In the genomic region with DNA sequence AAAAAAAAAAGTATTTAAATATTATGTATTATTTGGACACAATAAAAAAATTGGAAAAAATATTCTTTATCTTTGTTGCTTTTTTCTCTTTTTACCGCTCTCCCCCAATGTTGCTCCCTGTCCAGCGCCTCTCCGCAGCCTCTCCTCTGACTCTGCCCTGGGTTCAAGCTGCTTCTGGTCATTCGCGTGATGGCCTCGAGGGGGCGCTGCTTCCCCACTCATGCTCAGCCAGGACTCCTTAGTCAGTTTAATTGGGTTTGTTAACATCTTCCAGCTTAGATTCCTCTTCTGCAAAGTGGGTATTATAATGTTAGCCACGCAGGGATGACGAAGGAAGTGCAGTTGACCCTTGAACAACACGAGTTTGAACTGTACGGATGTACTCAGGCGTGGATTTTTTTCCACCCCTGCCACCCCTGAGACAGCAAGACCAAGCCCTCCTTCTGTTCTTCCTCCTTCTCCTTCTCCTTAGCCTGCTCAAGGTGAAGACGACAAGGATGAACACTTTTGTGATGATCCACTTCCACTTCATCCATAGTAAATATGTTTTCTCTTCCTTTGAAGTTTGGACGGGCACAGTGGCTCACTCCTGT, we compare ENCODE assay signal across 8 cellular contexts. TPM values are rescaled to one million over a fixed set of nuclear protein-coding genes. Genes with fewer than 3 reads are reported as not detected.
DNase-seq lines count a peak whose midpoint lies in the region; ATAC-seq lines count a peak whose summit lies in the region.

No MANE protein-coding gene starts in this region.

- H3K27ac Mint-ChIP-seq in activated CD4-positive, alpha-beta T cell treated with anti-CD3 and anti-CD28 coated beads for 36 hours, result no peak overlapping the region
- H3K27ac Mint-ChIP-seq in memory B cell, result peak overlapping the region; percentile 11

- H3K9me3 Mint-ChIP-seq in activated CD4-positive, alpha-beta T cell treated with anti-CD3 and anti-CD28 coated beads for 36 hours (ENCODE audit: low read depth), result no peaks in the 10 kb centered on the region
- no peaks in the 10 kb centered on the region for H3K9me3 Mint-ChIP-seq in memory B cell

- H3K4me1 Mint-ChIP-seq in activated CD4-positive, alpha-beta T cell treated with anti-CD3 and anti-CD28 coated beads for 36 hours, result no peaks in the 10 kb centered on the region
- peaks cover 22% of the 10 kb centered on the region for H3K4me1 Mint-ChIP-seq in memory B cell

- CTCF ChIA-PET in activated CD4-positive, alpha-beta T cell treated with anti-CD3 and anti-CD28 coated beads for 36 hours (lab: Charles Lee), result interaction anchor here (0.7 to 1.3 kb wide), 4 partner anchors 11 to 321 kb away, joined by 3 to 6 read pairs (median 3); no protein-coding TSS in a partner anchor

- ATAC-seq in activated CD4-positive, alpha-beta T cell treated with anti-CD3 and anti-CD28 coated beads for 36 hours, result peak; percentile 47
- peak; percentile 11 for ATAC-seq in memory B cell (ENCODE audit: low read depth)
- no peak for ATAC-seq in stimulated activated naive CD8-positive, alpha-beta T cell treated with anti-CD3 and anti-CD28 coated beads, Interleukin-15, Interleukin-2, amounts not matched to agents 100 U/mL and 50 U/mL, for 24 hours
- ATAC-seq in GM18519 (IDR thresholded peaks at IDR 0.05; ENCODE audit: low FRiP score, unreplicated experiment), result no peak

- peak; percentile 29 for DNase-seq in activated gamma-delta T cell treated with Interleukin-2 at 50 U/mL for 16 hours
- DNase-seq in activated gamma-delta T cell (lab: John Stamatoyannopoulos, UW), result no peak
- DNase-seq in NCI-H2107 treated with DMSO at 0.1 percent for 48 hours (lab: John Stamatoyannopoulos, UW; ENCODE audit: unreplicated experiment), result peak; percentile 80
- DNase-seq in activated CD4-positive, alpha-beta T cell treated with anti-CD3 and anti-CD28 coated beads for 36 hours, result peak; percentile 75
- DNase-seq in ecto neural progenitor cell (ENCODE audit: low spot score), result peak; percentile 84
- DNase-seq in memory B cell (ENCODE audit: low spot score in 2 of 2), result peak; percentile 58 to 65
- DNase-seq in stimulated activated naive CD8-positive, alpha-beta T cell treated with anti-CD3 and anti-CD28 coated beads, Interleukin-15, Interleukin-2, amounts not matched to agents 100 U/mL and 50 U/mL, for 24 hours, result peak; percentile 60

- no peak overlapping the region for H3K4me3 Mint-ChIP-seq in activated CD4-positive, alpha-beta T cell treated with anti-CD3 and anti-CD28 coated beads for 36 hours
- peak overlapping the region; percentile 65 for H3K4me3 Mint-ChIP-seq in memory B cell

- POLR2A ChIA-PET in activated CD4-positive, alpha-beta T cell treated with anti-CD3 and anti-CD28 coated beads for 36 hours (lab: Charles Lee), result no interaction called here

- intact Hi-C loops in activated CD4-positive, alpha-beta T cell treated with anti-CD3 and anti-CD28 coated beads for 36 hours (cut with DNase I, micrococcal nuclease), result loop anchor here in 1 of 2 experiments (2.0 kb wide), 2 partner anchors 56 to 338 kb away; no protein-coding TSS in a partner anchor

- peaks cover 2% of the 10 kb centered on the region for H3K27me3 Mint-ChIP-seq in activated CD4-positive, alpha-beta T cell treated with anti-CD3 and anti-CD28 coated beads for 36 hours
- H3K27me3 Mint-ChIP-seq in memory B cell, result no peaks in the 10 kb centered on the region

- H3K36me3 Mint-ChIP-seq in activated CD4-positive, alpha-beta T cell treated with anti-CD3 and anti-CD28 coated beads for 36 hours (ENCODE audit: low read depth), result no peaks in the 10 kb centered on the region
- H3K36me3 Mint-ChIP-seq in memory B cell, result no peaks in the 10 kb centered on the region

RNA-seq across cellular contexts. Expression of gene NWD1, which starts 4.8 kb away (rescaled TPM):
- total RNA-seq in activated CD4-positive, alpha-beta T cell treated with anti-CD3 and anti-CD28 coated beads for 36 hours, result not detected

RNA-seq across cellular contexts. Expression of gene TMEM38A, which starts 53.9 kb away (rescaled TPM):
- total RNA-seq in activated CD4-positive, alpha-beta T cell treated with anti-CD3 and anti-CD28 coated beads for 36 hours, result 1 to 10 TPM in 1 of 2 experiments, under 1 TPM in 1; 0.89 to 1.2 TPM

RNA-seq across cellular contexts. Expression of gene SMIM7, which starts 54.9 kb away (rescaled TPM):
- total RNA-seq in activated CD4-positive, alpha-beta T cell treated with anti-CD3 and anti-CD28 coated beads for 36 hours, result 10 to 100 TPM; 46.5 to 52.2 TPM

Comparison
In these comparisons a context has a peak if more than half of its experiments do, and no peak if none do; other contexts are left out.
1. ATAC-seq: peak in activated CD4-positive, alpha-beta T cell treated with anti-CD3 and anti-CD28 coated beads for 36 hours (single experiment) and memory B cell (single experiment); none in stimulated activated naive CD8-positive, alpha-beta T cell treated with anti-CD3 and anti-CD28 coated beads, Interleukin-15, Interleukin-2, amounts not matched to agents 100 U/mL and 50 U/mL, for 24 hours (single experiment) and GM18519 (single experiment).